Comparison of ENCODE assay signal across 1 cellular context in the genomic region with DNA sequence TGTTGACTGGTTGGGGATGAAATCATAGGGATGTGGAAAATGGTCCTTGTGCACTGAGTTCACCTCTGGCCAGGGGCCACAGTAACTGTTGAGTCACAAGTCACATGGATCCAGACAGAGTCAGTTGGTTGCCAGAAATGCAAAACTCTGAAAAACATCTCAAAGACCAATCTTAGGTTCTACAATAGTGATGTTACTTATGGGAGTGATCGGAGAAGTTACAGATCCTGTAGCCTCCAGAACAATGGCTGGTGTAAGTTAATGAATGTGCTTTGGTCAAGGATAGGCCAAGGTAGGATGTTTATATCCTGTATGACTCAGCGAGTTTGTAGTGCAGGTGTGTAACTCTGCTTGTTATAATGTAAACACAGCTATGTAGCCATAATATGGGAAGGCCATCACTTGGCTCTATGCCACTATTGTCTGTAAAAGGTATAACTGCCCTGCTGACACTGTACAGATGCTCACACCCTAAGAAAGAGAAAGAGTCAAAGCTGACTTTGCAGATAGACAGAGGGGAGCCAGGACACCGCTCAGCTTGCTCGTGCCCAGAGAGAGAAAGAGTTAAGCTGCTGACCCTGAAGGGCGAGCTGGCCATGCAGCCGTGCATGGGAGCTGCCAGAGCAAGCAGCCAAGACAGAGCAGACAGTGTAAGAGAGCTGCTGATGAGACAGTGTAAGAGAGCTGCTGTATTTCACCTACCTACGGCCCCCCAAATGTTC.
A peak's percentile ranks its signal among the peaks of the same experiment; 100 is the strongest.
TF ChIP-seq lines count a peak whose summit lies in the region.

No MANE protein-coding gene starts in this region.

TF ChIP-seq in HepG2, 621 proteins besides CTCF, POLR2A, EP300 and RAD21 (continued from another document and continues in another):
- TF ChIP-seq GMEB1 (CRISPR knock-in tag; IDR thresholded peaks at IDR 0.05; ENCODE audit: borderline replicate concordance) (no peak), LCORL (IDR thresholded peaks at IDR 0.05) (no peak), LCORL (CRISPR knock-in tag; IDR thresholded peaks at IDR 0.05) (peak; percentile 68), UBTF (CRISPR knock-in tag; IDR thresholded peaks at IDR 0.05) (no peak), IRX3 (CRISPR knock-in tag; IDR thresholded peaks at IDR 0.05; ENCODE audit: borderline replicate concordance, low read depth) (no peak), ZBTB42 (CRISPR knock-in tag; IDR thresholded peaks at IDR 0.05) (no peak), PCBP1 (IDR thresholded peaks at IDR 0.05; ENCODE audit: borderline replicate concordance, low read depth, low read length) (no peak), ZNF138 (CRISPR knock-in tag; IDR thresholded peaks at IDR 0.05; ENCODE audit: low read depth) (no peak), ZNF317 (CRISPR knock-in tag; IDR thresholded peaks at IDR 0.05) (no peak; the same call in 1 of the 2 replicates), ZNF792 (CRISPR knock-in tag; IDR thresholded peaks at IDR 0.05) (peak; percentile 56; the same call in 1 of the 2 replicates), ZNF614 (CRISPR knock-in tag; IDR thresholded peaks at IDR 0.05; ENCODE audit: borderline replicate concordance) (peak; percentile 81; the same call in 1 of the 2 replicates), NCOA2 (CRISPR knock-in tag; IDR thresholded peaks at IDR 0.05) (peak; percentile 84), TMF1 (CRISPR knock-in tag; IDR thresholded peaks at IDR 0.05; ENCODE audit: low read depth) (no peak), TEAD2 (CRISPR knock-in tag; IDR thresholded peaks at IDR 0.05) (no peak), IKZF5 (CRISPR knock-in tag; IDR thresholded peaks at IDR 0.05) (peak; percentile 67; the same call in 1 of the 2 replicates), ZNF282 (IDR thresholded peaks at IDR 0.05; ENCODE audit: partially characterized antibody) (no peak), NR2C2 (CRISPR knock-in tag; IDR thresholded peaks at IDR 0.05; ENCODE audit: borderline replicate concordance) (no peak), MEIS2 (CRISPR knock-in tag; IDR thresholded peaks at IDR 0.05) (no peak), ZNF782 (CRISPR knock-in tag; IDR thresholded peaks at IDR 0.05; ENCODE audit: borderline replicate concordance) (no peak), EEA1 (CRISPR knock-in tag; IDR thresholded peaks at IDR 0.05; ENCODE audit: borderline replicate concordance) (no peak), CREM (IDR thresholded peaks at IDR 0.05) (peak; percentile 52), CREM (CRISPR knock-in tag; IDR thresholded peaks at IDR 0.05) (no peak), SALL2 (CRISPR knock-in tag; IDR thresholded peaks at IDR 0.05) (no peak; the same call in 1 of the 2 replicates), NFYC (CRISPR knock-in tag; IDR thresholded peaks at IDR 0.05) (no peak), TBL1XR1 (IDR thresholded peaks at IDR 0.05; ENCODE audit: borderline replicate concordance, low read length, partially characterized antibody) (no peak), ZFYVE20 (CRISPR knock-in tag; IDR thresholded peaks at IDR 0.05; ENCODE audit: borderline replicate concordance, low read depth) (no peak), RERE (CRISPR knock-in tag; IDR thresholded peaks at IDR 0.05; ENCODE audit: low read depth) (0 out of 2 replicates have a peak, but pooled peaks have one; percentile 39), ZNF597 (CRISPR knock-in tag; IDR thresholded peaks at IDR 0.05) (no peak), ZNF224 (CRISPR knock-in tag; IDR thresholded peaks at IDR 0.05) (no peak), CHCHD3 (CRISPR knock-in tag; IDR thresholded peaks at IDR 0.05) (no peak)
- TF ChIP-seq, protein P1, sequence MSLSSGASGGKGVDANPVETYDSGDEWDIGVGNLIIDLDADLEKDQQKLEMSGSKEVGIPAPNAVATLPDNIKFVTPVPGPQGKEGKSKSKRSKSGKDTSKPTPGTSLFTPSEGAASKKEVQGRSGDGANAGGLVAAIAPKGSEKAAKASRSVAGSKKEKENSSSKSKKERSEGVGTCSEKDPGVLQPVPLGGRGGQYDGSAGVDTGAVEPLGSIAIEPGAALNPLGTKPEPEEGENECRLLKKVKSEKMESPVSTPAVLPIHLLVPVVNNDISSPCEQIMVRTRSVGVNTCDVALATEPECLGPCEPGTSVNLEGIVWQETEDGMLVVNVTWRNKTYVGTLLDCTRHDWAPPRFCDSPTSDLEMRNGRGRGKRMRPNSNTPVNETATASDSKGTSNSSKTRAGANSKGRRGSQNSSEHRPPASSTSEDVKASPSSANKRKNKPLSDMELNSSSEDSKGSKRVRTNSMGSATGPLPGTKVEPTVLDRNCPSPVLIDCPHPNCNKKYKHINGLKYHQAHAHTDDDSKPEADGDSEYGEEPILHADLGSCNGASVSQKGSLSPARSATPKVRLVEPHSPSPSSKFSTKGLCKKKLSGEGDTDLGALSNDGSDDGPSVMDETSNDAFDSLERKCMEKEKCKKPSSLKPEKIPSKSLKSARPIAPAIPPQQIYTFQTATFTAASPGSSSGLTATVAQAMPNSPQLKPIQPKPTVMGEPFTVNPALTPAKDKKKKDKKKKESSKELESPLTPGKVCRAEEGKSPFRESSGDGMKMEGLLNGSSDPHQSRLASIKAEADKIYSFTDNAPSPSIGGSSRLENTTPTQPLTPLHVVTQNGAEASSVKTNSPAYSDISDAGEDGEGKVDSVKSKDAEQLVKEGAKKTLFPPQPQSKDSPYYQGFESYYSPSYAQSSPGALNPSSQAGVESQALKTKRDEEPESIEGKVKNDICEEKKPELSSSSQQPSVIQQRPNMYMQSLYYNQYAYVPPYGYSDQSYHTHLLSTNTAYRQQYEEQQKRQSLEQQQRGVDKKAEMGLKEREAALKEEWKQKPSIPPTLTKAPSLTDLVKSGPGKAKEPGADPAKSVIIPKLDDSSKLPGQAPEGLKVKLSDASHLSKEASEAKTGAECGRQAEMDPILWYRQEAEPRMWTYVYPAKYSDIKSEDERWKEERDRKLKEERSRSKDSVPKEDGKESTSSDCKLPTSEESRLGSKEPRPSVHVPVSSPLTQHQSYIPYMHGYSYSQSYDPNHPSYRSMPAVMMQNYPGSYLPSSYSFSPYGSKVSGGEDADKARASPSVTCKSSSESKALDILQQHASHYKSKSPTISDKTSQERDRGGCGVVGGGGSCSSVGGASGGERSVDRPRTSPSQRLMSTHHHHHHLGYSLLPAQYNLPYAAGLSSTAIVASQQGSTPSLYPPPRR (CRISPR knock-in tag; IDR thresholded peaks at IDR 0.05; ENCODE audit: borderline replicate concordance) = peak; percentile 47; the same call in 1 of the 2 replicates
- TF ChIP-seq, protein P2, sequence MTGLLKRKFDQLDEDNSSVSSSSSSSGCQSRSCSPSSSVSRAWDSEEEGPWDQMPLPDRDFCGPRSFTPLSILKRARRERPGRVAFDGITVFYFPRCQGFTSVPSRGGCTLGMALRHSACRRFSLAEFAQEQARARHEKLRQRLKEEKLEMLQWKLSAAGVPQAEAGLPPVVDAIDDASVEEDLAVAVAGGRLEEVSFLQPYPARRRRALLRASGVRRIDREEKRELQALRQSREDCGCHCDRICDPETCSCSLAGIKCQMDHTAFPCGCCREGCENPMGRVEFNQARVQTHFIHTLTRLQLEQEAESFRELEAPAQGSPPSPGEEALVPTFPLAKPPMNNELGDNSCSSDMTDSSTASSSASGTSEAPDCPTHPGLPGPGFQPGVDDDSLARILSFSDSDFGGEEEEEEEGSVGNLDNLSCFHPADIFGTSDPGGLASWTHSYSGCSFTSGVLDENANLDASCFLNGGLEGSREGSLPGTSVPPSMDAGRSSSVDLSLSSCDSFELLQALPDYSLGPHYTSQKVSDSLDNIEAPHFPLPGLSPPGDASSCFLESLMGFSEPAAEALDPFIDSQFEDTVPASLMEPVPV (CRISPR knock-in tag; IDR thresholded peaks at IDR 0.05) = no peak
- TF ChIP-seq, protein P3, sequence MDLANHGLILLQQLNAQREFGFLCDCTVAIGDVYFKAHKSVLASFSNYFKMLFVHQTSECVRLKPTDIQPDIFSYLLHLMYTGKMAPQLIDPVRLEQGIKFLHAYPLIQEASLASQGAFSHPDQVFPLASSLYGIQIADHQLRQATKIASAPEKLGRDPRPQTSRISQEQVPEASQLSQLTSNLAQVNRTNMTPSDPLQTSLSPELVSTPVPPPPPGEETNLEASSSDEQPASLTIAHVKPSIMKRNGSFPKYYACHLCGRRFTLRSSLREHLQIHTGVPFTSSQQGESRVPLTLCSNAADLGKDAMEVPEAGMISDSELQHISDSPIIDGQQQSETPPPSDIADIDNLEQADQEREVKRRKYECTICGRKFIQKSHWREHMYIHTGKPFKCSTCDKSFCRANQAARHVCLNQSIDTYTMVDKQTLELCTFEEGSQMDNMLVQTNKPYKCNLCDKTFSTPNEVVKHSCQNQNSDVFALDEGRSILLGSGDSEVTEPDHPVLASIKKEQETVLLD (CRISPR knock-in tag; IDR thresholded peaks at IDR 0.05; ENCODE audit: low read depth) = no peak
- TF ChIP-seq, protein P4, sequence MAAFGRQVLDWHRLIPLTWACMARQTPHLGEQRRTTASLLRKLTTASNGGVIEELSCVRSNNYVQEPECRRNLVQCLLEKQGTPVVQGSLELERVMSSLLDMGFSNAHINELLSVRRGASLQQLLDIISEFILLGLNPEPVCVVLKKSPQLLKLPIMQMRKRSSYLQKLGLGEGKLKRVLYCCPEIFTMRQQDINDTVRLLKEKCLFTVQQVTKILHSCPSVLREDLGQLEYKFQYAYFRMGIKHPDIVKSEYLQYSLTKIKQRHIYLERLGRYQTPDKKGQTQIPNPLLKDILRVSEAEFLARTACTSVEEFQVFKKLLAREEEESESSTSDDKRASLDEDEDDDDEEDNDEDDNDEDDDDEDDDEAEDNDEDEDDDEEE (CRISPR knock-in tag; IDR thresholded peaks at IDR 0.05) = no peak
